In genomic region chr1:156456625-156457465, GRCh38 we compare ENCODE assay signal across 8 cellular contexts. TPM values are rescaled to one million over a fixed set of nuclear protein-coding genes. Genes with fewer than 3 reads are reported as not detected.
A peak's percentile ranks its signal among the peaks of the same experiment; 100 is the strongest.
DNase-seq lines count a peak whose midpoint lies in the region; ATAC-seq and TF ChIP-seq lines count a peak whose summit lies in the region.

No MANE protein-coding gene starts in this region.

- H3K9me3 Mint-ChIP-seq in central memory CD8-positive, alpha-beta T cell, result no peaks in the 10 kb centered on the region

- ATAC-seq in GM19035 (IDR thresholded peaks at IDR 0.05; ENCODE audit: unreplicated experiment) (peak; percentile 73), HG03342 (IDR thresholded peaks at IDR 0.05; ENCODE audit: unreplicated experiment) (peak; percentile 82)
- peak; percentile 86 for ATAC-seq in central memory CD8-positive, alpha-beta T cell (replicated peaks; ENCODE audit: extremely low read depth, poor library complexity, severe bottlenecking)

- H3K4me1 ChIP-seq in spleen, result peaks cover 4 to 33% (median 11%) of the 10 kb centered on the region in 6 donors

- peak overlapping the region; percentile 92 to 99 (median 98) for H3K27ac ChIP-seq in spleen

- DNase-seq in AG10803 (ENCODE audit: low read depth) (peak; percentile 98), NCI-H345 treated with DMSO at 0.1 percent for 48 hours (lab: John Stamatoyannopoulos, UW; ENCODE audit: unreplicated experiment) (peak; percentile 100), iris pigment epithelial cell (ENCODE audit: low read depth) (peak; percentile 96), spleen (peak; percentile 98)
- DNase-seq in activated CD4-positive, CD25-positive, alpha-beta regulatory T cell treated with anti-CD3 and anti-CD28 coated beads, Interleukin-2, amount 50 U/mL, for 16 hours (ENCODE audit: low read depth, low spot score), result peak; percentile 90
- DNase-seq in central memory CD8-positive, alpha-beta T cell (ENCODE audit: low spot score in 2 of 2), result peak; percentile 91 to 94

- peak overlapping the region; percentile 99 for H3K27ac Mint-ChIP-seq in central memory CD8-positive, alpha-beta T cell (ENCODE audit: low read depth)

- no peak for TF ChIP-seq CTCF in AG10803 (conservative IDR thresholded peaks at IDR 0.05; ENCODE audit: low read length)
- peak in 2 of 11 experiments; percentile 13 to 31 for TF ChIP-seq CTCF in spleen (IDR thresholded peaks at IDR 0.05 in 8 of 11, conservative IDR thresholded peaks at IDR 0.05 in 3 of 11)

- intact Hi-C loops in spleen (cut with DNase I; ENCODE audit: low total_unique reads), result no loop called here

- no peaks in the 10 kb centered on the region for H3K27me3 ChIP-seq in spleen (replicated peaks in 1 of 7)

- peak in 1 of 3 donors; percentile 82 for TF ChIP-seq POLR2A in spleen (IDR thresholded peaks at IDR 0.05)

- 0 to 1% (median 0%) methylated on average over 38 to 59 of the region's 59 CpGs for WGBS in spleen, 5 donors

- H3K4me3 ChIP-seq in AG10803 (ENCODE audit: low read length) (peak overlapping the region; percentile 66), spleen (peak overlapping the region; percentile 40 to 77 (median 57))

- H3K36me3 Mint-ChIP-seq in central memory CD8-positive, alpha-beta T cell (ENCODE audit: insufficient read depth), result peaks cover 12% of the 10 kb centered on the region

- H3K27me3 Mint-ChIP-seq in central memory CD8-positive, alpha-beta T cell, result no peaks in the 10 kb centered on the region

- no peaks in the 10 kb centered on the region for H3K9me3 ChIP-seq in spleen

- no peaks in the 10 kb centered on the region for H3K36me3 ChIP-seq in spleen

- peak overlapping the region; percentile 91 for H3K4me3 Mint-ChIP-seq in central memory CD8-positive, alpha-beta T cell

- H3K4me1 Mint-ChIP-seq in central memory CD8-positive, alpha-beta T cell, result peaks cover 18% of the 10 kb centered on the region

RNA-seq across cellular contexts. Expression of gene MEF2D, which starts 43.7 kb away (rescaled TPM):
- 100 to 1,000 TPM in 1 of 7 donors, 10 to 100 TPM in 6; 56.0 to 103 (median 71.4) TPM for total RNA-seq in spleen
- 10 to 100 TPM in 1 of 3 donors, 1 to 10 TPM in 2; 7.4 to 22.5 (median 7.6) TPM for polyA plus RNA-seq in spleen

Comparison
In these comparisons a context has a peak if more than half of its experiments do, and no peak if none do; other contexts are left out.
1. Peak in every context shown above with its lines: DNase-seq, ATAC-seq, H3K4me3 ChIP-seq and H3K27ac ChIP-seq.